ENCODE assay signal across 27 cellular contexts in genomic region chr11:61507012-61507768, GRCh38. TPM values are rescaled to one million over a fixed set of nuclear protein-coding genes. Genes with fewer than 3 reads are reported as not detected.
DNase-seq lines count a peak whose midpoint lies in the region; ATAC-seq and TF ChIP-seq lines count a peak whose summit lies in the region.
"Had no signal": no experiment of that assay in that cellular context is flagged by ENCODE, and none has a peak within 500 bp of the region (broad histone marks: within the 10 kb centered on the region; RNA-seq: fewer than 3 reads in every experiment).

No MANE protein-coding gene starts in this region.

- H3K4me3 Mint-ChIP-seq in Caco-2 (ENCODE audit: unreplicated experiment) (peak overlapping the region; percentile 80), brain (peak overlapping the region in 4 of 5 experiments; percentile 74 to 86 (median 82)), neural crest cell (peak overlapping the region; percentile 84)

- BruUV-seq in Caco-2 (replicated peaks; lab: Mats Ljungman, UMichigan), result no TSS peak

- no peak overlapping the region for H3K9ac ChIP-seq in HUES6 (ENCODE audit: low read length)

- H3K4me1 Mint-ChIP-seq in Caco-2 (ENCODE audit: low read depth, unreplicated experiment) (peaks cover 7% of the 10 kb centered on the region), brain (peaks cover 64% of the 10 kb centered on the region), neural crest cell (peaks cover 56% of the 10 kb centered on the region)

- TF ChIP-seq CTCF in Caco-2 (IDR thresholded peaks at IDR 0.05; ENCODE audit: insufficient read depth in 1 of 2, low read depth in 1 of 2, low read length in 1 of 2, severe bottlenecking in 1 of 2, unreplicated experiment in 1 of 2) (no peak), brain (conservative IDR thresholded peaks at IDR 0.05) (no peak), neural crest cell (conservative IDR thresholded peaks at IDR 0.05) (no peak), GM13977 (IDR thresholded peaks at IDR 0.05; ENCODE audit: extremely low read depth, insufficient read depth, missing control alignments) (no peak)

- H3K36me3 Mint-ChIP-seq in Caco-2 (ENCODE audit: insufficient read depth, unreplicated experiment) (peaks cover 6% of the 10 kb centered on the region), brain (no peaks in the 10 kb centered on the region), neural crest cell (ENCODE audit: low read depth) (no peaks in the 10 kb centered on the region)
- H3K36me3 Mint-ChIP-seq: CD4-positive, alpha-beta memory T cell had no signal

- H3K36me3 ChIP-seq in Caco-2 (ENCODE audit: control insufficient read depth, insufficient read depth, low read length) (no peaks in the 10 kb centered on the region), HUES6 (ENCODE audit: control insufficient read depth, insufficient read depth, low read length) (no peaks in the 10 kb centered on the region)
- H3K36me3 ChIP-seq: adrenal gland, brain microvascular endothelial cell, uterus had no signal

- H3K4me1 ChIP-seq in Caco-2 (peaks cover 17% of the 10 kb centered on the region; the same call in 1 of the 2 replicates), HUES6 (ENCODE audit: control insufficient read depth, insufficient read depth, low read length) (peaks cover 25% of the 10 kb centered on the region)
- H3K4me1 ChIP-seq: foreskin keratinocyte had no signal

- H3K9me3 ChIP-seq in Caco-2 (no peaks in the 10 kb centered on the region), HUES6 (ENCODE audit: control insufficient read depth, insufficient read depth, low read depth, low read length) (no peaks in the 10 kb centered on the region)
- H3K9me3 ChIP-seq: adrenal gland, uterus had no signal

- no peak for ATAC-seq in HG03039 (IDR thresholded peaks at IDR 0.05; ENCODE audit: unreplicated experiment)
- ATAC-seq: foreskin keratinocyte had no signal

- DNase-seq in Caco-2 (no peak), neural crest cell (ENCODE audit: low read depth, low spot score) (no peak), NCI-H1417 treated with DMSO at 0.1 percent for 48 hours (lab: John Stamatoyannopoulos, UW) (no peak), GM13977 (ENCODE audit: low spot score) (no peak)
- DNase-seq: activated CD4-positive, alpha-beta memory T cell treated with anti-CD3 and anti-CD28 coated beads, Interleukin-2, amount 10 ng/mL, durations not matched to agents 7 days and 5 days; activated CD4-positive, CD25-positive, alpha-beta regulatory T cell; activated T-cell treated with anti-CD3 and anti-CD28 coated beads for 4 hours; brain microvascular endothelial cell; CD4-positive, alpha-beta memory T cell; effector memory CD4-positive, alpha-beta T cell; foreskin keratinocyte; GOT3; mesendoderm; NCI-H187; NCI-H526 treated with DMSO at 0.1 percent for 48 hours; OCI-M1; T-helper 9 cell; uterus had no signal

- POLR2A ChIA-PET in Caco-2 (lab: Charles Lee), result interaction anchor here (0.5 kb wide), 1 partner anchor 56 kb away, joined by 3 read pairs; no protein-coding TSS in a partner anchor

- H3K4me3 ChIP-seq in Caco-2 (ENCODE audit: low read depth, low read length), result no peak overlapping the region
- H3K4me3 ChIP-seq in HUES6 (ENCODE audit: low read depth, low read length), result peak overlapping the region; percentile 73; the same call in 1 of the 2 replicates
- H3K4me3 ChIP-seq: adrenal gland, smooth muscle cell, uterus had no signal

- CTCF ChIA-PET in Caco-2 (lab: Charles Lee), result interaction anchor here (0.7 to 2.6 kb wide), 5 partner anchors 10 to 71 kb away, joined by 3 to 16 read pairs (median 4); no protein-coding TSS in a partner anchor

- H3K27me3 Mint-ChIP-seq in Caco-2 (ENCODE audit: insufficient read depth, unreplicated experiment), result peaks cover 5% of the 10 kb centered on the region
- H3K27me3 Mint-ChIP-seq in brain, result peaks cover 11% of the 10 kb centered on the region
- H3K27me3 Mint-ChIP-seq in neural crest cell (ENCODE audit: low read depth), result peaks cover 37% of the 10 kb centered on the region

- no peak overlapping the region for H3K27ac ChIP-seq in HUES6 (ENCODE audit: low read depth, low read length)
- H3K27ac ChIP-seq: adrenal gland, brain microvascular endothelial cell, foreskin keratinocyte, uterus had no signal

- in situ Hi-C loops in GM13977 (cut with MboI; ENCODE audit: low pct_unique_long_range_greater_than_20kb, low sequenced_read_pairs, unreplicated experiment), result no loop called here

- H3K27me3 ChIP-seq in Caco-2 (replicated peaks; ENCODE audit: control insufficient read depth, insufficient read depth, low read length) (no peaks in the 10 kb centered on the region), HUES6 (ENCODE audit: control insufficient read depth, insufficient read depth, low read length) (peaks cover 46% of the 10 kb centered on the region)

- no peak overlapping the region for H3K27ac Mint-ChIP-seq in Caco-2 (ENCODE audit: unreplicated experiment)
- H3K27ac Mint-ChIP-seq in brain, result peak overlapping the region in 4 of 5 experiments; percentile 89 to 95 (median 90)
- H3K27ac Mint-ChIP-seq in neural crest cell (ENCODE audit: unreplicated experiment), result no peak overlapping the region
- H3K27ac Mint-ChIP-seq: activated CD4-positive, alpha-beta memory T cell treated with anti-CD3 and anti-CD28 coated beads, Interleukin-2, amount 10 ng/mL, durations not matched to agents 7 days and 5 days; CD4-positive, alpha-beta memory T cell had no signal

- H3K9me3 Mint-ChIP-seq in Caco-2 (ENCODE audit: unreplicated experiment), result no peaks in the 10 kb centered on the region
- H3K9me3 Mint-ChIP-seq in brain, result peaks cover 0 to 2% (median 0%) of the 10 kb centered on the region in 5 experiments
- no peaks in the 10 kb centered on the region for H3K9me3 Mint-ChIP-seq in neural crest cell
- H3K9me3 Mint-ChIP-seq: activated CD4-positive, alpha-beta memory T cell treated with anti-CD3 and anti-CD28 coated beads, Interleukin-2, amount 10 ng/mL, durations not matched to agents 7 days and 5 days; CD4-positive, alpha-beta memory T cell had no signal

- intact Hi-C loops in Caco-2 (cut with micrococcal nuclease; ENCODE audit: unreplicated experiment), result no loop called here

RNA-seq across cellular contexts. Expression of gene LRRC10B, which starts 1.4 kb away (rescaled TPM):
- 0.34 TPM in 1 of 2 replicates, not detected in the other for total RNA-seq in Caco-2 (2022)
- polyA plus RNA-seq in brain (ENCODE audit: insufficient read depth, low read depth, low replicate concordance), result 5.1 TPM
- 2.8 and 2.9 TPM in 2 replicates for total RNA-seq in neural crest cell
- total RNA-seq: CD4-positive, alpha-beta memory T cell; foreskin keratinocyte; HepG2; left lobe of liver; LHCN-M2; myocyte had no signal
- polyA plus RNA-seq: CD4-positive, alpha-beta memory T cell; HepG2 had no signal

Comparison
In these comparisons a context has a peak if more than half of its experiments do, and no peak if none do; other contexts are left out.
1. H3K27ac Mint-ChIP-seq: peak in brain (4 of 5); none in Caco-2 (single experiment) and neural crest cell (single experiment).
2. Peak in every context shown above with its lines, with median percentiles within 50 percentile points of each other: H3K4me3 Mint-ChIP-seq.